15 cellular contexts compared by ENCODE assay signal in the genomic region with DNA sequence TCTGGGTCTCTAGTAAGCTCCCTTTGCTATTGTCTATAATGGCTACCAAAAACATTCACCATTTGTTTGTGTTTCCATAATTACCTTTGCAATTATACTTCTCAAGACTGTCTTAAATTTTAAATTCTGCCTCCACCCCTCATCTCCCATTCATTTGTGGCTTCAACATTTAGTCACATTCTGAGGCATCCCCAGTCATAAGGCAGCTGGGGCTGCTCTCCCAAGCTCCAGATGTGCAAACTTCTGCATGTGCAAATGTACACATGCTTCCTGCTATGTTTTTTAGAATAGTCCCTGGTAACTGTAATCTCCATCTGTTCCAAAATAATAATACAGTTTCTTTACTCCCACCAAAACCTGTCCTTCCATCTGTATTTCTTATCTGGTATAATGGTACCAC.
A peak's percentile ranks its signal among the peaks of the same experiment; 100 is the strongest.
DNase-seq lines count a peak whose midpoint lies in the region; ATAC-seq and TF ChIP-seq lines count a peak whose summit lies in the region.
"Had no signal": no experiment of that assay in that cellular context is flagged by ENCODE, and none has a peak within 500 bp of the region (broad histone marks: within the 10 kb centered on the region; RNA-seq: fewer than 3 reads in every experiment).

No MANE protein-coding gene starts in this region.

- CTCF ChIA-PET in activated CD4-positive, alpha-beta memory T cell treated with anti-CD3 and anti-CD28 coated beads, Interleukin-2, amount 10 ng/mL, durations not matched to agents 7 days and 5 days (lab: Charles Lee), result no interaction called here

- DNase-seq in activated T-cell treated with anti-CD3 and anti-CD28 coated beads, Interleukin-2, amount 50 U/mL, for 72 hours, result no peak
- no peak for DNase-seq in activated T-cell treated with anti-CD3 and anti-CD28 coated beads, Interleukin-2, amount 50 U/mL, for 1 hour
- DNase-seq in activated CD4-positive, alpha-beta memory T cell treated with anti-CD3 and anti-CD28 coated beads, Interleukin-2, amount 10 ng/mL, durations not matched to agents 7 days and 5 days, result no peak
- no peak for DNase-seq in stimulated activated effector memory CD8-positive, alpha-beta T cell treated with anti-CD3 and anti-CD28 coated beads, Interleukin-12 subunit alpha, Interleukin-12 subunit beta, amount 100 ng/mL, for 72 hours (ENCODE audit: low spot score in 2 of 2)
- no peak for DNase-seq in GM13977 (ENCODE audit: low spot score)
- DNase-seq: Calu3; CD4-positive, CD25-positive, alpha-beta regulatory T cell; GF-D8; Kasumi-1; NCI-H1436 treated with DMSO at 0.1 percent for 48 hours; NCI-H345; NCI-H526 treated with DMSO at 0.1 percent for 48 hours; PC-3 had no signal

- in situ Hi-C loops in GM13977 (cut with MboI; ENCODE audit: low pct_unique_long_range_greater_than_20kb, low sequenced_read_pairs, unreplicated experiment), result no loop called here

- H3K4me3 Mint-ChIP-seq in activated T-cell treated with anti-CD3 and anti-CD28 coated beads, Interleukin-2, amount 50 U/mL, for 72 hours, result peak overlapping the region in 1 of 2 donors; percentile 30
- no peak overlapping the region for H3K4me3 Mint-ChIP-seq in activated CD4-positive, alpha-beta memory T cell treated with anti-CD3 and anti-CD28 coated beads, Interleukin-2, amount 10 ng/mL, durations not matched to agents 7 days and 5 days
- H3K4me3 Mint-ChIP-seq in stimulated activated effector memory CD8-positive, alpha-beta T cell treated with anti-CD3 and anti-CD28 coated beads, Interleukin-12 subunit alpha, Interleukin-12 subunit beta, amount 100 ng/mL, for 72 hours, result no peak overlapping the region
- no peak overlapping the region for H3K4me3 Mint-ChIP-seq in stimulated activated memory B cell treated with anti-CD40 and anti-IgM and Interleukin-4, amounts not matched to agents 10 μg/mL and 1 μg/mL and 100 μg/mL, for 72 hours
- H3K4me3 Mint-ChIP-seq: CD4-positive, CD25-positive, alpha-beta regulatory T cell had no signal

- H3K4me1 Mint-ChIP-seq in activated T-cell treated with anti-CD3 and anti-CD28 coated beads, Interleukin-2, amount 50 U/mL, for 72 hours (ENCODE audit: low read depth), result peaks cover 91% of the 10 kb centered on the region
- peaks cover 61% of the 10 kb centered on the region for H3K4me1 Mint-ChIP-seq in activated CD4-positive, alpha-beta memory T cell treated with anti-CD3 and anti-CD28 coated beads, Interleukin-2, amount 10 ng/mL, durations not matched to agents 7 days and 5 days
- H3K4me1 Mint-ChIP-seq in stimulated activated effector memory CD8-positive, alpha-beta T cell treated with anti-CD3 and anti-CD28 coated beads, Interleukin-12 subunit alpha, Interleukin-12 subunit beta, amount 100 ng/mL, for 72 hours, result peaks cover 68% of the 10 kb centered on the region
- H3K4me1 Mint-ChIP-seq in stimulated activated memory B cell treated with anti-CD40 and anti-IgM and Interleukin-4, amounts not matched to agents 10 μg/mL and 1 μg/mL and 100 μg/mL, for 72 hours, result peaks cover 8% of the 10 kb centered on the region

- no peaks in the 10 kb centered on the region for H3K27me3 Mint-ChIP-seq in activated T-cell treated with anti-CD3 and anti-CD28 coated beads, Interleukin-2, amount 50 U/mL, for 72 hours (ENCODE audit: low read depth)
- H3K27me3 Mint-ChIP-seq in activated CD4-positive, alpha-beta memory T cell treated with anti-CD3 and anti-CD28 coated beads, Interleukin-2, amount 10 ng/mL, durations not matched to agents 7 days and 5 days, result no peaks in the 10 kb centered on the region
- H3K27me3 Mint-ChIP-seq in stimulated activated memory B cell treated with anti-CD40 and anti-IgM and Interleukin-4, amounts not matched to agents 10 μg/mL and 1 μg/mL and 100 μg/mL, for 72 hours, result no peaks in the 10 kb centered on the region
- H3K27me3 Mint-ChIP-seq: CD4-positive, CD25-positive, alpha-beta regulatory T cell had no signal

- POLR2A ChIA-PET in activated CD4-positive, alpha-beta memory T cell treated with anti-CD3 and anti-CD28 coated beads, Interleukin-2, amount 10 ng/mL, durations not matched to agents 7 days and 5 days (lab: Charles Lee), result no interaction called here

- H3K27ac Mint-ChIP-seq in activated T-cell treated with anti-CD3 and anti-CD28 coated beads, Interleukin-2, amount 50 U/mL, for 72 hours, result peak overlapping the region; percentile 35
- H3K27ac Mint-ChIP-seq in activated CD4-positive, alpha-beta memory T cell treated with anti-CD3 and anti-CD28 coated beads, Interleukin-2, amount 10 ng/mL, durations not matched to agents 7 days and 5 days, result peak overlapping the region; percentile 13
- H3K27ac Mint-ChIP-seq in stimulated activated effector memory CD8-positive, alpha-beta T cell treated with anti-CD3 and anti-CD28 coated beads, Interleukin-12 subunit alpha, Interleukin-12 subunit beta, amount 100 ng/mL, for 72 hours, result peak overlapping the region; percentile 6
- no peak overlapping the region for H3K27ac Mint-ChIP-seq in stimulated activated memory B cell treated with anti-CD40 and anti-IgM and Interleukin-4, amounts not matched to agents 10 μg/mL and 1 μg/mL and 100 μg/mL, for 72 hours

- ATAC-seq in activated T-cell treated with anti-CD3 and anti-CD28 coated beads, Interleukin-2, amount 50 U/mL, for 72 hours (replicated peaks in 1 of 2), result peak; percentile 50 to 62
- ATAC-seq in HG02884 (IDR thresholded peaks at IDR 0.05; ENCODE audit: unreplicated experiment), result peak; percentile 34
- peak; percentile 59 for ATAC-seq in stimulated activated effector memory CD8-positive, alpha-beta T cell treated with anti-CD3 and anti-CD28 coated beads, Interleukin-12 subunit alpha, Interleukin-12 subunit beta, amount 100 ng/mL, for 72 hours
- ATAC-seq in stimulated activated memory B cell treated with anti-CD40 and anti-IgM and Interleukin-4, amounts not matched to agents 10 μg/mL and 1 μg/mL and 100 μg/mL, for 72 hours, result no peak
- ATAC-seq: PC-3 had no signal

- H3K9me3 Mint-ChIP-seq in activated T-cell treated with anti-CD3 and anti-CD28 coated beads, Interleukin-2, amount 50 U/mL, for 72 hours, result peaks cover 2 to 7% of the 10 kb centered on the region in 2 donors
- peaks cover 11% of the 10 kb centered on the region for H3K9me3 Mint-ChIP-seq in activated CD4-positive, alpha-beta memory T cell treated with anti-CD3 and anti-CD28 coated beads, Interleukin-2, amount 10 ng/mL, durations not matched to agents 7 days and 5 days
- peaks cover 7% of the 10 kb centered on the region for H3K9me3 Mint-ChIP-seq in stimulated activated effector memory CD8-positive, alpha-beta T cell treated with anti-CD3 and anti-CD28 coated beads, Interleukin-12 subunit alpha, Interleukin-12 subunit beta, amount 100 ng/mL, for 72 hours
- peaks cover 2% of the 10 kb centered on the region for H3K9me3 Mint-ChIP-seq in stimulated activated memory B cell treated with anti-CD40 and anti-IgM and Interleukin-4, amounts not matched to agents 10 μg/mL and 1 μg/mL and 100 μg/mL, for 72 hours

- peaks cover 29 to 43% of the 10 kb centered on the region in 2 donors for H3K36me3 Mint-ChIP-seq in activated T-cell treated with anti-CD3 and anti-CD28 coated beads, Interleukin-2, amount 50 U/mL, for 72 hours (ENCODE audit: insufficient read depth in 2 of 2)
- peaks cover 61% of the 10 kb centered on the region for H3K36me3 Mint-ChIP-seq in activated CD4-positive, alpha-beta memory T cell treated with anti-CD3 and anti-CD28 coated beads, Interleukin-2, amount 10 ng/mL, durations not matched to agents 7 days and 5 days (ENCODE audit: low read depth)
- H3K36me3 Mint-ChIP-seq in stimulated activated effector memory CD8-positive, alpha-beta T cell treated with anti-CD3 and anti-CD28 coated beads, Interleukin-12 subunit alpha, Interleukin-12 subunit beta, amount 100 ng/mL, for 72 hours, result peaks cover 81% of the 10 kb centered on the region
- peaks cover 14% of the 10 kb centered on the region for H3K36me3 Mint-ChIP-seq in stimulated activated memory B cell treated with anti-CD40 and anti-IgM and Interleukin-4, amounts not matched to agents 10 μg/mL and 1 μg/mL and 100 μg/mL, for 72 hours

- TF ChIP-seq CTCF in GM13977 (IDR thresholded peaks at IDR 0.05; ENCODE audit: extremely low read depth, insufficient read depth, missing control alignments), result no peak
